10 cellular contexts compared by ENCODE assay signal in the genomic region with DNA sequence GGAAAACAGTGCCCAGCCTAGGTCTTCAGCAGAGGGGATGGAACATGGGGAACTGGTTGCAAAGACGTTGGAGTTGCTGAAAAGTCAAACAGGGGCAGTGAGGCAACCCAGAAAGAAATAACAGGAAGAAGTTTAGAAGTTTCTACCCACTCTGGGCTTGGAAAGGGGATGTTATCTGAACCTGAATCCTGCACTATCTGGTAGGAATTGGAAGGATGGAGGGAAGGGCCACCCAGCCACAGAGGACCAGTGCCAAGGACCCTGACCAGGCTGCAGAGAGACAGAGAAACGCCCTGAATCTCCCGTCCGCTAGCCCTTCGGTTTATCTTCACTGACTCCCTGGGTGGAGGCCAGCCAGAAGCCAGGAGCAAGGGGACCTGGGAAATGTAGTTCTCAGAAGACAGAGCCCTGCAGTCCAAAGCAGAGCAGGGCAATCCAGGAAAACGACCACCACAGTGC.
DNase-seq lines count a peak whose midpoint lies in the region; ATAC-seq and TF ChIP-seq lines count a peak whose summit lies in the region.
"Had no signal": no experiment of that assay in that cellular context is flagged by ENCODE, and none has a peak within 500 bp of the region (broad histone marks: within the 10 kb centered on the region; RNA-seq: fewer than 3 reads in every experiment).

No MANE protein-coding gene starts in this region.

- H3K9me3 ChIP-seq in PC-9 (ENCODE audit: insufficient read depth, low read depth) (no peaks in the 10 kb centered on the region), trophoblast cell (ENCODE audit: insufficient read depth, low read depth, low read length) (no peaks in the 10 kb centered on the region)

- H3F3A ChIP-seq in GM23338 (replicated peaks; ENCODE audit: low read depth) (no peaks in the 10 kb centered on the region), PC-9 (ENCODE audit: insufficient read depth, low read depth) (peaks cover 8% of the 10 kb centered on the region)

- H3K23ac ChIP-seq in trophoblast cell (ENCODE audit: low read length) = no peak overlapping the region

- H4K91ac ChIP-seq in trophoblast cell (ENCODE audit: low read depth, low read length) = peak overlapping the region; percentile 23

- H3K36me3 ChIP-seq in GM23338 (ENCODE audit: insufficient read depth) (no peaks in the 10 kb centered on the region), PC-9 (ENCODE audit: low read depth) (no peaks in the 10 kb centered on the region), trophoblast cell (ENCODE audit: control insufficient read depth in 1 of 2, insufficient read depth in 2 of 2, low read length in 2 of 2) (no peaks in the 10 kb centered on the region)

- no peak overlapping the region for H2AK5ac ChIP-seq in trophoblast cell (ENCODE audit: low read length)

- H3K27ac ChIP-seq in GM23338 (ENCODE audit: low read depth) (no peak overlapping the region), PC-9 (0 out of 2 replicates have a peak overlapping the region, but pooled peaks have one; percentile 86), trophoblast cell (ENCODE audit: low read depth, low read length) (peak overlapping the region; percentile 30)

- no peaks in the 10 kb centered on the region for H3K36me3 Mint-ChIP-seq in GM23338 (ENCODE audit: low read depth)
- no peaks in the 10 kb centered on the region for H3K36me3 Mint-ChIP-seq in glutamatergic neuron (ENCODE audit: unreplicated experiment)
- H3K36me3 Mint-ChIP-seq: stimulated activated memory B cell treated with anti-CD40 and anti-IgM and Interleukin-4, amounts not matched to agents 10 μg/mL and 1 μg/mL and 100 μg/mL, for 72 hours had no signal

- DNase-seq in GM23338 (ENCODE audit: low spot score) (peak; percentile 70), PC-9 (no peak), glutamatergic neuron (peak; percentile 42), trophoblast cell (no peak), NCI-H2107 treated with DMSO at 0.1 percent for 48 hours (lab: John Stamatoyannopoulos, UW; ENCODE audit: unreplicated experiment) (no peak), NCI-H2171 treated with DMSO at 0.1 percent for 48 hours (lab: John Stamatoyannopoulos, UW) (no peak)
- DNase-seq in stimulated activated CD4-positive, alpha-beta T cell treated with anti-CD3 and anti-CD28 coated beads, Interleukin-2, amount 100 ng/mL, for 24 hours = no peak
- DNase-seq: SHP77 treated with DMSO at 0.1 percent for 48 hours had no signal

- H3K4me3 Mint-ChIP-seq in GM23338 (no peak overlapping the region), glutamatergic neuron (ENCODE audit: unreplicated experiment) (no peak overlapping the region)
- H3K4me3 Mint-ChIP-seq: stimulated activated memory B cell treated with anti-CD40 and anti-IgM and Interleukin-4, amounts not matched to agents 10 μg/mL and 1 μg/mL and 100 μg/mL, for 72 hours had no signal

- no CpG with 5 or more reads among the region's 6 CpGs for WGBS in trophoblast cell (ENCODE audit: extremely low coverage, insufficient coverage, insufficient read length)

- peak; percentile 93 for ATAC-seq in GM23338
- ATAC-seq in HG03135 (IDR thresholded peaks at IDR 0.05; ENCODE audit: unreplicated experiment) = no peak
- ATAC-seq: stimulated activated memory B cell treated with anti-CD40 and anti-IgM and Interleukin-4, amounts not matched to agents 10 μg/mL and 1 μg/mL and 100 μg/mL, for 72 hours had no signal

- no peaks in the 10 kb centered on the region for H3K27me3 ChIP-seq in GM23338 (ENCODE audit: insufficient read depth)
- H3K27me3 ChIP-seq in PC-9 (ENCODE audit: insufficient read depth, low read depth) = no peaks in the 10 kb centered on the region
- no peaks in the 10 kb centered on the region for H3K27me3 ChIP-seq in trophoblast cell (ENCODE audit: insufficient read depth, low read length)

- POLR2A ChIA-PET in PC-9 (lab: Charles Lee; ENCODE audit: unreplicated experiment) = no interaction called here

- no peak overlapping the region for H3K9ac ChIP-seq in trophoblast cell (ENCODE audit: low read length)

- H3K27ac Mint-ChIP-seq in GM23338 (no peak overlapping the region), glutamatergic neuron (ENCODE audit: unreplicated experiment) (no peak overlapping the region)
- H3K27ac Mint-ChIP-seq: stimulated activated memory B cell treated with anti-CD40 and anti-IgM and Interleukin-4, amounts not matched to agents 10 μg/mL and 1 μg/mL and 100 μg/mL, for 72 hours had no signal

- no peaks in the 10 kb centered on the region for H3K79me2 ChIP-seq in GM23338 (replicated peaks; ENCODE audit: insufficient read depth)
- no peaks in the 10 kb centered on the region for H3K79me2 ChIP-seq in PC-9 (ENCODE audit: low read depth)
- H3K79me2 ChIP-seq in trophoblast cell (ENCODE audit: control insufficient read depth, insufficient read depth, low read length, poor library complexity) = no peaks in the 10 kb centered on the region

- H3K4me1 ChIP-seq in GM23338 (ENCODE audit: insufficient read depth) (peaks cover 18% of the 10 kb centered on the region), PC-9 (replicated peaks; ENCODE audit: insufficient read depth) (peaks cover 34% of the 10 kb centered on the region), trophoblast cell (ENCODE audit: control insufficient read depth in 1 of 2, insufficient read depth in 2 of 2, low read length in 2 of 2) (peaks cover 9 to 12% of the 10 kb centered on the region in 2 experiments)

- H3K79me1 ChIP-seq in trophoblast cell (ENCODE audit: low read length) = peaks cover 9% of the 10 kb centered on the region

- H3K9me3 Mint-ChIP-seq in GM23338 (no peaks in the 10 kb centered on the region), glutamatergic neuron (ENCODE audit: unreplicated experiment) (no peaks in the 10 kb centered on the region)
- H3K9me3 Mint-ChIP-seq: stimulated activated memory B cell treated with anti-CD40 and anti-IgM and Interleukin-4, amounts not matched to agents 10 μg/mL and 1 μg/mL and 100 μg/mL, for 72 hours had no signal

- H3K4me1 Mint-ChIP-seq in GM23338 (peaks cover 42% of the 10 kb centered on the region), glutamatergic neuron (ENCODE audit: low read depth, unreplicated experiment) (no peaks in the 10 kb centered on the region)
- H3K4me1 Mint-ChIP-seq: stimulated activated memory B cell treated with anti-CD40 and anti-IgM and Interleukin-4, amounts not matched to agents 10 μg/mL and 1 μg/mL and 100 μg/mL, for 72 hours had no signal

- peak overlapping the region; percentile 51 for H2BK12ac ChIP-seq in trophoblast cell (ENCODE audit: low read length)

- CTCF ChIA-PET in PC-9 (lab: Charles Lee) = no interaction called here

- BruUV-seq in PC-9 (replicated peaks; lab: Mats Ljungman, UMichigan) = no TSS peak

- intact Hi-C loops in PC-9 (cut with micrococcal nuclease; ENCODE audit: unreplicated experiment) = no loop called here

- peak overlapping the region; percentile 49 for H4K8ac ChIP-seq in trophoblast cell (ENCODE audit: low read depth, low read length)

- H3K18ac ChIP-seq in trophoblast cell (ENCODE audit: low read length) = no peak overlapping the region

- TF ChIP-seq CTCF in GM23338 (conservative IDR thresholded peaks at IDR 0.05; ENCODE audit: low read depth in 2 of 2) = no peak
- TF ChIP-seq CTCF in PC-9 (conservative IDR thresholded peaks at IDR 0.05) = no peak
- TF ChIP-seq CTCF in glutamatergic neuron (IDR thresholded peaks at IDR 0.05; ENCODE audit: partially characterized antibody, unreplicated experiment) = no peak

- no peak overlapping the region for H4K12ac ChIP-seq in trophoblast cell (ENCODE audit: low read depth, low read length)

- H3K4me2 ChIP-seq in GM23338 (no peak overlapping the region), PC-9 (no peak overlapping the region), trophoblast cell (ENCODE audit: low read length) (no peak overlapping the region)

- H2BK120ac ChIP-seq in trophoblast cell (ENCODE audit: insufficient read depth, low read length, poor library complexity) = peak overlapping the region; percentile 3

- H2BK5ac ChIP-seq in trophoblast cell (ENCODE audit: low read depth, low read length, poor library complexity) = peak overlapping the region; percentile 26

- H3K4me3 ChIP-seq in GM23338 = no peak overlapping the region
- no peak overlapping the region for H3K4me3 ChIP-seq in PC-9
- no peak overlapping the region for H3K4me3 ChIP-seq in trophoblast cell (ENCODE audit: low read depth, low read length)

- H3K9me2 ChIP-seq in GM23338 (ENCODE audit: insufficient read depth) (no peaks in the 10 kb centered on the region), PC-9 (ENCODE audit: insufficient read depth) (no peaks in the 10 kb centered on the region)

- H3K14ac ChIP-seq in trophoblast cell (ENCODE audit: low read length) = no peak overlapping the region

- H3K27me3 Mint-ChIP-seq in GM23338 (ENCODE audit: insufficient read depth, low read depth, poor library complexity) = peaks cover 4% of the 10 kb centered on the region
- H3K27me3 Mint-ChIP-seq in glutamatergic neuron (ENCODE audit: unreplicated experiment) = peaks cover 3% of the 10 kb centered on the region

- H4K20me1 ChIP-seq in GM23338 (replicated peaks; ENCODE audit: insufficient read depth) (no peaks in the 10 kb centered on the region), PC-9 (ENCODE audit: insufficient read depth) (no peaks in the 10 kb centered on the region)

- no peak overlapping the region for H3K4ac ChIP-seq in trophoblast cell (ENCODE audit: low read depth, low read length)

- peak overlapping the region; percentile 98 for H2AFZ ChIP-seq in GM23338
- no peak overlapping the region for H2AFZ ChIP-seq in PC-9
- no peak overlapping the region for H2AFZ ChIP-seq in trophoblast cell (ENCODE audit: insufficient read depth, low read length, poor library complexity)

TF ChIP-seq in GM23338, 12 proteins besides CTCF, POLR2A, EP300 and RAD21 (continues in another document):
- TF ChIP-seq, protein P1, sequence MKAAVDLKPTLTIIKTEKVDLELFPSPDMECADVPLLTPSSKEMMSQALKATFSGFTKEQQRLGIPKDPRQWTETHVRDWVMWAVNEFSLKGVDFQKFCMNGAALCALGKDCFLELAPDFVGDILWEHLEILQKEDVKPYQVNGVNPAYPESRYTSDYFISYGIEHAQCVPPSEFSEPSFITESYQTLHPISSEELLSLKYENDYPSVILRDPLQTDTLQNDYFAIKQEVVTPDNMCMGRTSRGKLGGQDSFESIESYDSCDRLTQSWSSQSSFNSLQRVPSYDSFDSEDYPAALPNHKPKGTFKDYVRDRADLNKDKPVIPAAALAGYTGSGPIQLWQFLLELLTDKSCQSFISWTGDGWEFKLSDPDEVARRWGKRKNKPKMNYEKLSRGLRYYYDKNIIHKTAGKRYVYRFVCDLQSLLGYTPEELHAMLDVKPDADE (IDR thresholded peaks at IDR 0.05) = peak; percentile 53; the same call in 1 of the 2 replicates
- TF ChIP-seq CREB1 (CRISPR knock-in tag; IDR thresholded peaks at IDR 0.05; ENCODE audit: low read depth) = no peak

Comparison
In these comparisons a context has a peak if more than half of its experiments do, and no peak if none do; other contexts are left out.
1. DNase-seq: peak in GM23338 (single experiment) and glutamatergic neuron (single experiment); none in PC-9 (0 of 2), trophoblast cell (0 of 2), NCI-H2107 treated with DMSO at 0.1 percent for 48 hours (single experiment), stimulated activated CD4-positive, alpha-beta T cell treated with anti-CD3 and anti-CD28 coated beads, Interleukin-2, amount 100 ng/mL, for 24 hours (0 of 2) and NCI-H2171 treated with DMSO at 0.1 percent for 48 hours (single experiment).